In genomic region chr3:172100482-172100881, GRCh38 we compare ENCODE assay signal across 25 cellular contexts.
DNase-seq lines count a peak whose midpoint lies in the region; ATAC-seq and TF ChIP-seq lines count a peak whose summit lies in the region.
"Had no signal": no experiment of that assay in that cellular context is flagged by ENCODE, and none has a peak within 500 bp of the region (broad histone marks: within the 10 kb centered on the region; RNA-seq: fewer than 3 reads in every experiment).

No MANE protein-coding gene starts in this region.

- DNase-seq in NCI-H2029 (lab: John Stamatoyannopoulos, UW) (peak; percentile 12), NCI-H2029 treated with DMSO at 0.1 percent for 48 hours (lab: John Stamatoyannopoulos, UW) (no peak), MM.1S (peak; percentile 94), aorta (no peak), HUDEP-2 (lab: John Stamatoyannopoulos, UW; ENCODE audit: unreplicated experiment in 76 of 76) (no peak), osteoblast (ENCODE audit: insufficient read length, low spot score, missing footprints) (no peak)
- no peak for DNase-seq in activated T-cell treated with anti-CD3 and anti-CD28 coated beads, Interleukin-2, amount 50 U/mL, for 24 hours
- DNase-seq: 8988T; activated CD8-positive, alpha-beta T cell treated with anti-CD3 and anti-CD28 coated beads for 36 hours; activated T-cell treated with anti-CD3 and anti-CD28 coated beads, Interleukin-2, amount 50 U/mL, for 72 hours; C1 segment of cervical spinal cord; DMS153; dorsolateral prefrontal cortex; mammary epithelial cell; naive B cell; NCI-H1930; NCI-H510A; Peyer's patch; posterior cingulate gyrus; stimulated activated naive B cell treated with anti-CD40 and anti-IgM and Interleukin-4, amounts not matched to agents 10 μg/mL and 1 μg/mL and 100 μg/mL, for 72 hours; transverse colon had no signal

- H3K4me2 ChIP-seq in MM.1S (ENCODE audit: low read depth, low read length): peak overlapping the region; percentile 81
- H3K4me2 ChIP-seq in osteoblast (ENCODE audit: insufficient read depth, low read length): no peak overlapping the region

- H3K36me3 ChIP-seq in MM.1S (replicated peaks; ENCODE audit: insufficient read depth, low read length) (no peaks in the 10 kb centered on the region), aorta (ENCODE audit: control insufficient read depth in 1 of 2, insufficient read depth in 2 of 2, low read length in 1 of 2) (no peaks in the 10 kb centered on the region), osteoblast (ENCODE audit: insufficient read depth, low read length) (no peaks in the 10 kb centered on the region)
- H3K36me3 ChIP-seq: breast epithelium, Peyer's patch, transverse colon had no signal

- H3K4me1 ChIP-seq in MM.1S (ENCODE audit: low read length) (peaks cover 90% of the 10 kb centered on the region), aorta (ENCODE audit: control insufficient read depth in 1 of 2, insufficient read depth in 2 of 2, low read length in 2 of 2) (peaks cover 5 to 16% of the 10 kb centered on the region in 2 donors), osteoblast (ENCODE audit: insufficient read depth, low read length) (peaks cover 64% of the 10 kb centered on the region)

- H3K79me2 ChIP-seq in MM.1S (ENCODE audit: low read length) (peaks cover 88% of the 10 kb centered on the region), osteoblast (ENCODE audit: insufficient read depth, low read length) (peaks cover 99% of the 10 kb centered on the region)

- H4K20me1 ChIP-seq in MM.1S (ENCODE audit: insufficient read depth, low read length) (no peaks in the 10 kb centered on the region), osteoblast (ENCODE audit: insufficient read depth, low read length) (peaks cover 84% of the 10 kb centered on the region)

- H3K27me3 Mint-ChIP-seq in activated T-cell treated with anti-CD3 and anti-CD28 coated beads, Interleukin-2, amount 50 U/mL, for 24 hours: no peaks in the 10 kb centered on the region
- H3K27me3 Mint-ChIP-seq: activated naive CD8-positive, alpha-beta T cell had no signal

- no peak overlapping the region for H3K4me3 Mint-ChIP-seq in activated T-cell treated with anti-CD3 and anti-CD28 coated beads, Interleukin-2, amount 50 U/mL, for 24 hours
- H3K4me3 Mint-ChIP-seq: activated CD8-positive, alpha-beta T cell treated with anti-CD3 and anti-CD28 coated beads for 36 hours; activated naive CD8-positive, alpha-beta T cell; activated T-cell treated with anti-CD3 and anti-CD28 coated beads, Interleukin-2, amount 50 U/mL, for 72 hours; naive B cell; stimulated activated naive B cell treated with anti-CD40 and anti-IgM and Interleukin-4, amounts not matched to agents 10 μg/mL and 1 μg/mL and 100 μg/mL, for 72 hours had no signal

- no peaks in the 10 kb centered on the region for H3K9me2 ChIP-seq in MM.1S (replicated peaks; ENCODE audit: insufficient read depth, low read length)

- H3K27ac Mint-ChIP-seq in activated T-cell treated with anti-CD3 and anti-CD28 coated beads, Interleukin-2, amount 50 U/mL, for 24 hours: no peak overlapping the region
- H3K27ac Mint-ChIP-seq: activated CD8-positive, alpha-beta T cell treated with anti-CD3 and anti-CD28 coated beads for 36 hours; activated naive CD8-positive, alpha-beta T cell; activated T-cell treated with anti-CD3 and anti-CD28 coated beads, Interleukin-2, amount 50 U/mL, for 72 hours; naive B cell; stimulated activated naive B cell treated with anti-CD40 and anti-IgM and Interleukin-4, amounts not matched to agents 10 μg/mL and 1 μg/mL and 100 μg/mL, for 72 hours had no signal

- H3K27ac ChIP-seq in MM.1S (ENCODE audit: low read length) (peak overlapping the region; percentile 92), aorta (ENCODE audit: low read depth in 1 of 2, low read length in 2 of 2) (no peak overlapping the region), osteoblast (ENCODE audit: low read depth, low read length) (no peak overlapping the region)
- H3K27ac ChIP-seq: breast epithelium, dorsolateral prefrontal cortex, Peyer's patch had no signal

- H3K9me3 ChIP-seq in MM.1S (replicated peaks; ENCODE audit: insufficient read depth, low read length): no peaks in the 10 kb centered on the region
- no peaks in the 10 kb centered on the region for H3K9me3 ChIP-seq in aorta (ENCODE audit: control insufficient read depth, low read length)
- H3K9me3 ChIP-seq in osteoblast (ENCODE audit: low read depth, low read length): no peaks in the 10 kb centered on the region
- H3K9me3 ChIP-seq: breast epithelium, Peyer's patch, transverse colon had no signal

- intact Hi-C loops in aorta (cut with DNase I): loop anchor here in 1 of 2 donors (5.0 kb wide), 1 partner anchor 43 kb away; no protein-coding TSS in a partner anchor

- TF ChIP-seq CTCF in MM.1S (IDR thresholded peaks at IDR 0.05; ENCODE audit: low read length) (no peak), osteoblast (IDR thresholded peaks at IDR 0.05; ENCODE audit: extremely low read depth, low read depth, low read length) (no peak)

- H3K4me1 Mint-ChIP-seq in activated T-cell treated with anti-CD3 and anti-CD28 coated beads, Interleukin-2, amount 50 U/mL, for 24 hours (ENCODE audit: low read depth): peaks cover 78% of the 10 kb centered on the region

- peak overlapping the region; percentile 39 for H3K4me3 ChIP-seq in MM.1S (ENCODE audit: low read length)
- no peak overlapping the region for H3K4me3 ChIP-seq in aorta (ENCODE audit: low read length in 2 of 2)
- H3K4me3 ChIP-seq in osteoblast (ENCODE audit: insufficient read depth, low read length): no peak overlapping the region
- H3K4me3 ChIP-seq: breast epithelium, dorsolateral prefrontal cortex, Peyer's patch, transverse colon had no signal

- WGBS in aorta, 2 donors: 96 to 99% methylated on average over 2 of the region's 2 CpGs

- H3K36me3 Mint-ChIP-seq in activated T-cell treated with anti-CD3 and anti-CD28 coated beads, Interleukin-2, amount 50 U/mL, for 24 hours (ENCODE audit: low read depth): no peaks in the 10 kb centered on the region
- H3K36me3 Mint-ChIP-seq: activated naive CD8-positive, alpha-beta T cell; naive B cell had no signal

- H3F3A ChIP-seq in MM.1S (ENCODE audit: insufficient read depth, low read length): peaks cover 80% of the 10 kb centered on the region

- no peaks in the 10 kb centered on the region for H3K9me3 Mint-ChIP-seq in activated T-cell treated with anti-CD3 and anti-CD28 coated beads, Interleukin-2, amount 50 U/mL, for 24 hours
- H3K9me3 Mint-ChIP-seq: activated CD8-positive, alpha-beta T cell treated with anti-CD3 and anti-CD28 coated beads for 36 hours; activated T-cell treated with anti-CD3 and anti-CD28 coated beads, Interleukin-2, amount 50 U/mL, for 72 hours; naive B cell; stimulated activated naive B cell treated with anti-CD40 and anti-IgM and Interleukin-4, amounts not matched to agents 10 μg/mL and 1 μg/mL and 100 μg/mL, for 72 hours had no signal

- H3K27me3 ChIP-seq in MM.1S (replicated peaks; ENCODE audit: insufficient read depth, low read length): no peaks in the 10 kb centered on the region
- no peaks in the 10 kb centered on the region for H3K27me3 ChIP-seq in aorta (ENCODE audit: control insufficient read depth in 1 of 2, insufficient read depth in 2 of 2, low read length in 1 of 2)
- no peaks in the 10 kb centered on the region for H3K27me3 ChIP-seq in osteoblast (ENCODE audit: insufficient read depth, low read length)
- H3K27me3 ChIP-seq: breast epithelium, dorsolateral prefrontal cortex, Peyer's patch, transverse colon had no signal

- ATAC-seq in HG02678 (IDR thresholded peaks at IDR 0.05; ENCODE audit: unreplicated experiment) (peak; percentile 49), aorta (ENCODE audit: low FRiP score) (no peak)
- ATAC-seq: activated CD8-positive, alpha-beta T cell treated with anti-CD3 and anti-CD28 coated beads for 36 hours; activated T-cell treated with anti-CD3 and anti-CD28 coated beads, Interleukin-2, amount 50 U/mL, for 72 hours; esophagus mucosa; stimulated activated naive B cell treated with anti-CD40 and anti-IgM and Interleukin-4, amounts not matched to agents 10 μg/mL and 1 μg/mL and 100 μg/mL, for 72 hours had no signal

- H2AFZ ChIP-seq in MM.1S (ENCODE audit: low read length) (no peak overlapping the region), osteoblast (ENCODE audit: low read length) (no peak overlapping the region)

- H3K9ac ChIP-seq in MM.1S (ENCODE audit: low read length): peak overlapping the region; percentile 84

Comparison
In these comparisons a context has a peak if more than half of its experiments do, and no peak if none do; other contexts are left out.
1. DNase-seq: peak in NCI-H2029 (single experiment) and MM.1S (single experiment); none in NCI-H2029 treated with DMSO at 0.1 percent for 48 hours (single experiment), aorta (0 of 2), HUDEP-2 (0 of 76), osteoblast (single experiment) and activated T-cell treated with anti-CD3 and anti-CD28 coated beads, Interleukin-2, amount 50 U/mL, for 24 hours (single experiment).